9 cellular contexts compared by ENCODE assay signal in genomic region chr20:17062712-17063111, GRCh38.
"Had no signal": no experiment of that assay in that cellular context is flagged by ENCODE, and none has a peak within 500 bp of the region (broad histone marks: within the 10 kb centered on the region; RNA-seq: fewer than 3 reads in every experiment).

No MANE protein-coding gene starts in this region.

- DNase-seq: GM23248, GOT3, H9, HCEC 1CT, Karpas-422, KBM-7 had no signal

- H3K4me3 ChIP-seq: GM23248 had no signal

- H3K9ac ChIP-seq: GM23248, KMS-11 had no signal

- FAIRE-seq: H54, HTR-8/SVneo had no signal

- H3K4me2 ChIP-seq: KMS-11 had no signal

- H2AFZ ChIP-seq: GM23248 had no signal

- H3K27ac ChIP-seq: GM23248, KMS-11 had no signal
